Comparison of ENCODE assay signal across 7 cellular contexts in the genomic region with DNA sequence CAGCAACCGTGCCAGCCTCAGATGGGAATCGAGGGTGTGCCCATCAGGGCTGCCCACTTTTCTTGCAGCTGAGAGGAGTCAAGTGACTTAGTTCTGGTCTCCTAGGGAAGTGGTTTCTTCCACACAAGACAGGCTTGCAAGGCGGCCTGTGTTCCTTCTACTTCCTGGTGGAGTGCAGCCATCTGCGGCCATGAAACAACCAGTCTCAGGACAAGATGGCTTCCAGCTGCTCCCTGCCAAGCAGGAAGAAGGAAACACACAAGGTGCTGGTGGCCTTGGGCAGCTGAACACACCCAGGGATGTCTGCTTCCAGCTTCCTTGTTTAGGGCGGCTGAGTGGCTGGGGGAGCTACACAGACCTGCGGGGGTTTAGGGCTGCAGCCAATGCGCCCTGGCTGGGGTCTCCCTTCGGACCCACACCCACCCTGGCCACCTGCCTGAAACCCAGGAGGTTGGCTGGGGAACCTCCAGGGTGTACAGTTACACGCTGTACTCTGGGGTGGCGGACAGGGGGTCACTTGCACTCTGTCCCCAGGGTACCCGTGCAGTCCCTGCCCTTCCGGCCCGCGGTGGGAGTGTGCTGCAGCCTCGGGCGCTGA. TPM values are rescaled to one million over a fixed set of nuclear protein-coding genes. Genes with fewer than 3 reads are reported as not detected.
DNase-seq lines count a peak whose midpoint lies in the region; ATAC-seq and TF ChIP-seq lines count a peak whose summit lies in the region.

No MANE protein-coding gene starts in this region.

- no peak for TF ChIP-seq CTCF in WI38 (IDR thresholded peaks at IDR 0.05; ENCODE audit: low read depth, low read length)
- TF ChIP-seq CTCF in cardiac muscle cell (IDR thresholded peaks at IDR 0.05; ENCODE audit: low read depth, low read length), result no peak

- DNase-seq in cardiac muscle cell (ENCODE audit: low read depth in 1 of 2, low spot score in 1 of 2) (no peak), renal cortical epithelial cell (ENCODE audit: low read depth) (peak; percentile 51), NCI-H82 (lab: John Stamatoyannopoulos, UW) (no peak)

- H3K27me3 ChIP-seq in cardiac muscle cell, result no peaks in the 10 kb centered on the region

- H3K36me3 ChIP-seq in cardiac muscle cell, result no peaks in the 10 kb centered on the region

- H3K4me3 ChIP-seq in WI38 (ENCODE audit: low read depth, low read length) (peak overlapping the region; percentile 71), cardiac muscle cell (peak overlapping the region; percentile 59)

- peak; percentile 24 for ATAC-seq in GM19023 (IDR thresholded peaks at IDR 0.05; ENCODE audit: unreplicated experiment)
- ATAC-seq in HG02981 (IDR thresholded peaks at IDR 0.05; ENCODE audit: unreplicated experiment), result peak; percentile 17
- ATAC-seq in HG02571 (IDR thresholded peaks at IDR 0.05; ENCODE audit: unreplicated experiment), result no peak

- no peaks in the 10 kb centered on the region for H3K4me1 ChIP-seq in cardiac muscle cell (ENCODE audit: low read depth)

- no peak overlapping the region for H3K27ac ChIP-seq in cardiac muscle cell

- no peaks in the 10 kb centered on the region for H3K9me3 ChIP-seq in cardiac muscle cell (ENCODE audit: low read depth)

RNA-seq across cellular contexts. Expression of a gene that starts 34.7 kb away (rescaled TPM):
- total RNA-seq in cardiac muscle cell, result 16.7 and 36.3 TPM in 2 replicates
- polyA plus RNA-seq in cardiac muscle cell, result 27.6 and 39.1 TPM in 2 replicates
- total RNA-seq in renal cortical epithelial cell, result 9.2 and 32.4 TPM in 2 replicates

RNA-seq across cellular contexts. Expression of a gene that starts 47.9 kb away (rescaled TPM):
- total RNA-seq in cardiac muscle cell (91.5 and 92.4 TPM in 2 replicates), renal cortical epithelial cell (96.5 and 102 TPM in 2 replicates)
- polyA plus RNA-seq in cardiac muscle cell, result 65.2 and 90.1 TPM in 2 replicates
